ENCODE assay signal across 1 cellular context in the genomic region with DNA sequence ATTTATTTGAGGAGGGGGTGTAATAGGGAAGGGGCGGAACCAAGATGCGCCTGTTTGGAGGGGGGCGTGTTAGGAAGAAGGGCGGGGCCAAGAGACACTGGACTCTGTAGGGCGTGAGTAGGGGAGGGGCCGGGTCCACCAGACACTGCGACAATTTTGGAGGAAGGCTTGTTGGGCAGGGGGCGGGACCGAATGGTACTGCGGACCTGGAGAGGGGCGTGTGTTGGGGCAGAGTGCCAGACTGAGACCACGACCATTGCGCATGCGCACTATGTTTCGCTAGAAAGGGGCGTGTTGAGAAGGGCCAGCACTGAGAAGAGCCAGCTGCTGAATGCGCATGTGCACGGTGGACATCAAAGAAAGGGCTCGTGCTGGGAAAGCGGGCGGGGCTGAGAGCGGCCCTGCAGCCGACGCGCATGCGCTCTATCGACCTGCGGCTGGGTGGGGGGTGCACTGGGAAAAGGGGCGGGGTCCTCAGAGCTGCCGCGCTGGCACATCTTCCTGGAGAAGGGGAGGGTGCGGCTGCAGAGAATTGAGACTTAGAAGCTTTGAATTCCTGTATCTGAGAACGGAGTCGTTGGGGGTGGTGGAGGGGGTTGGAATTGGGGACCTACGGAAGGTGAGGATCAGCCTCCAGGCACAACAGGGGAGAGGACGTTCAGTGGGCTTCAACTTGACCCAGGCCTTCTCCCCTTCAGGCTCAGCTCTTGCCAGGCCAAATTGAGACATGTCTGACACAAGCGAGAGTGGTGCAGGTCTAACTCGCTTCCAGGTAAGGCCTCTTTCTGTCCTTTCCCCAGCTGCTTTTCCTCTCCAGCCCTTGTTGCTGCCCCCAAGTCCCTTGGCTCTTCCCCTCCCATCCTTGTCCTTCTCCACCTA.
TF ChIP-seq lines count a peak whose summit lies in the region.

No MANE protein-coding gene starts in this region.

TF ChIP-seq in HepG2, 621 proteins besides CTCF, POLR2A, EP300 and RAD21 (continued from another document):
- TF ChIP-seq, protein P1, sequence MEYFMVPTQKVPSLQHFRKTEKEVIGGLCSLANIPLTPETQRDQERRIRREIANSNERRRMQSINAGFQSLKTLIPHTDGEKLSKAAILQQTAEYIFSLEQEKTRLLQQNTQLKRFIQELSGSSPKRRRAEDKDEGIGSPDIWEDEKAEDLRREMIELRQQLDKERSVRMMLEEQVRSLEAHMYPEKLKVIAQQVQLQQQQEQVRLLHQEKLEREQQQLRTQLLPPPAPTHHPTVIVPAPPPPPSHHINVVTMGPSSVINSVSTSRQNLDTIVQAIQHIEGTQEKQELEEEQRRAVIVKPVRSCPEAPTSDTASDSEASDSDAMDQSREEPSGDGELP (IDR thresholded peaks at IDR 0.05; ENCODE audit: borderline replicate concordance, low read depth), result peak; percentile 12; the same call in 1 of the 2 replicates
- no peak for TF ChIP-seq FOXM1 (CRISPR knock-in tag; IDR thresholded peaks at IDR 0.05)
- no peak for TF ChIP-seq ZNF343 (CRISPR knock-in tag; IDR thresholded peaks at IDR 0.05)
- TF ChIP-seq RELA (CRISPR knock-in tag; IDR thresholded peaks at IDR 0.05), result no peak
- TF ChIP-seq, protein P2, sequence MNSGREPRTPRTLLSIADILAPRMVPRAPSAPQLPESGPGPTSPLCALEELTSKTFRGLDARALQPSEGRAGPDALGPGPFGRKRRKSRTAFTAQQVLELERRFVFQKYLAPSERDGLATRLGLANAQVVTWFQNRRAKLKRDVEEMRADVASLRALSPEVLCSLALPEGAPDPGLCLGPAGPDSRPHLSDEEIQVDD (CRISPR knock-in tag; IDR thresholded peaks at IDR 0.05; ENCODE audit: borderline replicate concordance), result no peak
- TF ChIP-seq SALL1 (CRISPR knock-in tag; IDR thresholded peaks at IDR 0.05), result peak; percentile 34; the same call in 1 of the 2 replicates
- no peak for TF ChIP-seq MAF1 (CRISPR knock-in tag; IDR thresholded peaks at IDR 0.05; ENCODE audit: borderline replicate concordance)
- no peak for TF ChIP-seq ZNF234 (CRISPR knock-in tag; conservative IDR thresholded peaks at IDR 0.05)
- TF ChIP-seq, protein P3, sequence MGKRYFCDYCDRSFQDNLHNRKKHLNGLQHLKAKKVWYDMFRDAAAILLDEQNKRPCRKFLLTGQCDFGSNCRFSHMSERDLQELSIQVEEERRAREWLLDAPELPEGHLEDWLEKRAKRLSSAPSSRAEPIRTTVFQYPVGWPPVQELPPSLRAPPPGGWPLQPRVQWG (CRISPR knock-in tag; IDR thresholded peaks at IDR 0.05; ENCODE audit: borderline replicate concordance, low read depth), result no peak
- no peak for TF ChIP-seq ZNF143 (CRISPR knock-in tag; IDR thresholded peaks at IDR 0.05)
- TF ChIP-seq, protein P4, sequence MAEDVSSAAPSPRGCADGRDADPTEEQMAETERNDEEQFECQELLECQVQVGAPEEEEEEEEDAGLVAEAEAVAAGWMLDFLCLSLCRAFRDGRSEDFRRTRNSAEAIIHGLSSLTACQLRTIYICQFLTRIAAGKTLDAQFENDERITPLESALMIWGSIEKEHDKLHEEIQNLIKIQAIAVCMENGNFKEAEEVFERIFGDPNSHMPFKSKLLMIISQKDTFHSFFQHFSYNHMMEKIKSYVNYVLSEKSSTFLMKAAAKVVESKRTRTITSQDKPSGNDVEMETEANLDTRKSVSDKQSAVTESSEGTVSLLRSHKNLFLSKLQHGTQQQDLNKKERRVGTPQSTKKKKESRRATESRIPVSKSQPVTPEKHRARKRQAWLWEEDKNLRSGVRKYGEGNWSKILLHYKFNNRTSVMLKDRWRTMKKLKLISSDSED (CRISPR knock-in tag; IDR thresholded peaks at IDR 0.05), result no peak
- no peak for TF ChIP-seq MEF2D (CRISPR knock-in tag; IDR thresholded peaks at IDR 0.05)
- TF ChIP-seq THAP11 (CRISPR knock-in tag; IDR thresholded peaks at IDR 0.05), result no peak
- no peak for TF ChIP-seq MYC (CRISPR knock-in tag; IDR thresholded peaks at IDR 0.05; ENCODE audit: borderline replicate concordance)
- peak; percentile 30; the same call in 1 of the 2 replicates for TF ChIP-seq PHF20 (CRISPR knock-in tag; IDR thresholded peaks at IDR 0.05)
- TF ChIP-seq, protein P5, sequence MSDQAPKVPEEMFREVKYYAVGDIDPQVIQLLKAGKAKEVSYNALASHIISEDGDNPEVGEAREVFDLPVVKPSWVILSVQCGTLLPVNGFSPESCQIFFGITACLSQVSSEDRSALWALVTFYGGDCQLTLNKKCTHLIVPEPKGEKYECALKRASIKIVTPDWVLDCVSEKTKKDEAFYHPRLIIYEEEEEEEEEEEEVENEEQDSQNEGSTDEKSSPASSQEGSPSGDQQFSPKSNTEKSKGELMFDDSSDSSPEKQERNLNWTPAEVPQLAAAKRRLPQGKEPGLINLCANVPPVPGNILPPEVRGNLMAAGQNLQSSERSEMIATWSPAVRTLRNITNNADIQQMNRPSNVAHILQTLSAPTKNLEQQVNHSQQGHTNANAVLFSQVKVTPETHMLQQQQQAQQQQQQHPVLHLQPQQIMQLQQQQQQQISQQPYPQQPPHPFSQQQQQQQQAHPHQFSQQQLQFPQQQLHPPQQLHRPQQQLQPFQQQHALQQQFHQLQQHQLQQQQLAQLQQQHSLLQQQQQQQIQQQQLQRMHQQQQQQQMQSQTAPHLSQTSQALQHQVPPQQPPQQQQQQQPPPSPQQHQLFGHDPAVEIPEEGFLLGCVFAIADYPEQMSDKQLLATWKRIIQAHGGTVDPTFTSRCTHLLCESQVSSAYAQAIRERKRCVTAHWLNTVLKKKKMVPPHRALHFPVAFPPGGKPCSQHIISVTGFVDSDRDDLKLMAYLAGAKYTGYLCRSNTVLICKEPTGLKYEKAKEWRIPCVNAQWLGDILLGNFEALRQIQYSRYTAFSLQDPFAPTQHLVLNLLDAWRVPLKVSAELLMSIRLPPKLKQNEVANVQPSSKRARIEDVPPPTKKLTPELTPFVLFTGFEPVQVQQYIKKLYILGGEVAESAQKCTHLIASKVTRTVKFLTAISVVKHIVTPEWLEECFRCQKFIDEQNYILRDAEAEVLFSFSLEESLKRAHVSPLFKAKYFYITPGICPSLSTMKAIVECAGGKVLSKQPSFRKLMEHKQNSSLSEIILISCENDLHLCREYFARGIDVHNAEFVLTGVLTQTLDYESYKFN (CRISPR knock-in tag; conservative IDR thresholded peaks at IDR 0.05), result 0 out of 2 replicates have a peak, but pooled peaks have one; percentile 19
- no peak for TF ChIP-seq CBX1 (IDR thresholded peaks at IDR 0.05; ENCODE audit: low read depth)
- TF ChIP-seq, protein P6, sequence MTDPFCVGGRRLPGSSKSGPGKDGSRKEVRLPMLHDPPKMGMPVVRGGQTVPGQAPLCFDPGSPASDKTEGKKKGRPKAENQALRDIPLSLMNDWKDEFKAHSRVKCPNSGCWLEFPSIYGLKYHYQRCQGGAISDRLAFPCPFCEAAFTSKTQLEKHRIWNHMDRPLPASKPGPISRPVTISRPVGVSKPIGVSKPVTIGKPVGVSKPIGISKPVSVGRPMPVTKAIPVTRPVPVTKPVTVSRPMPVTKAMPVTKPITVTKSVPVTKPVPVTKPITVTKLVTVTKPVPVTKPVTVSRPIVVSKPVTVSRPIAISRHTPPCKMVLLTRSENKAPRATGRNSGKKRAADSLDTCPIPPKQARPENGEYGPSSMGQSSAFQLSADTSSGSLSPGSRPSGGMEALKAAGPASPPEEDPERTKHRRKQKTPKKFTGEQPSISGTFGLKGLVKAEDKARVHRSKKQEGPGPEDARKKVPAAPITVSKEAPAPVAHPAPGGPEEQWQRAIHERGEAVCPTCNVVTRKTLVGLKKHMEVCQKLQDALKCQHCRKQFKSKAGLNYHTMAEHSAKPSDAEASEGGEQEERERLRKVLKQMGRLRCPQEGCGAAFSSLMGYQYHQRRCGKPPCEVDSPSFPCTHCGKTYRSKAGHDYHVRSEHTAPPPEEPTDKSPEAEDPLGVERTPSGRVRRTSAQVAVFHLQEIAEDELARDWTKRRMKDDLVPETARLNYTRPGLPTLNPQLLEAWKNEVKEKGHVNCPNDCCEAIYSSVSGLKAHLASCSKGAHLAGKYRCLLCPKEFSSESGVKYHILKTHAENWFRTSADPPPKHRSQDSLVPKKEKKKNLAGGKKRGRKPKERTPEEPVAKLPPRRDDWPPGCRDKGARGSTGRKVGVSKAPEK (CRISPR knock-in tag; IDR thresholded peaks at IDR 0.05; ENCODE audit: borderline replicate concordance), result no peak
- TF ChIP-seq POLR2G (IDR thresholded peaks at IDR 0.05; ENCODE audit: low read depth, low read length), result peak; percentile 61
- TF ChIP-seq KDM3A (CRISPR knock-in tag; IDR thresholded peaks at IDR 0.05; ENCODE audit: low read depth), result no peak
- TF ChIP-seq, protein P7, sequence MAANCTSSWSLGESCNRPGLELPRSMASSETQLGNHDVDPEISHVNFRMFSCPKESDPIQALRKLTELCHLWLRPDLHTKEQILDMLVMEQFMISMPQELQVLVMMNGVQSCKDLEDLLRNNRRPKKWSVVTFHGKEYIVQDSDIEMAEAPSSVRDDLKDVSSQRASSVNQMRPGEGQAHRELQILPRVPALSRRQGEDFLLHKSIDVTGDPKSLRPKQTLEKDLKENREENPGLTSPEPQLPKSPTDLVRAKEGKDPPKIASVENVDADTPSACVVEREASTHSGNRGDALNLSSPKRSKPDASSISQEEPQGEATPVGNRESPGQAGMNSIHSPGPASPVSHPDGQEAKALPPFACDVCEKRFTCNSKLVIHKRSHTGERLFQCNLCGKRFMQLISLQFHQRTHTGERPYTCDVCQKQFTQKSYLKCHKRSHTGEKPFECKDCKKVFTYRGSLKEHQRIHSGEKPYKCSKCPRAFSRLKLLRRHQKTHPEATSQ (CRISPR knock-in tag; IDR thresholded peaks at IDR 0.05; ENCODE audit: borderline replicate concordance), result no peak
- TF ChIP-seq ZNF572 (CRISPR knock-in tag; IDR thresholded peaks at IDR 0.05), result no peak
- TF ChIP-seq POLR2AphosphoS5 (IDR thresholded peaks at IDR 0.05; ENCODE audit: low read depth, low read length), result peak; percentile 46; the same call in 1 of the 2 replicates
- TF ChIP-seq, protein P8, sequence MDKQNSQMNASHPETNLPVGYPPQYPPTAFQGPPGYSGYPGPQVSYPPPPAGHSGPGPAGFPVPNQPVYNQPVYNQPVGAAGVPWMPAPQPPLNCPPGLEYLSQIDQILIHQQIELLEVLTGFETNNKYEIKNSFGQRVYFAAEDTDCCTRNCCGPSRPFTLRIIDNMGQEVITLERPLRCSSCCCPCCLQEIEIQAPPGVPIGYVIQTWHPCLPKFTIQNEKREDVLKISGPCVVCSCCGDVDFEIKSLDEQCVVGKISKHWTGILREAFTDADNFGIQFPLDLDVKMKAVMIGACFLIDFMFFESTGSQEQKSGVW (CRISPR knock-in tag; IDR thresholded peaks at IDR 0.05; ENCODE audit: borderline replicate concordance), result no peak
- TF ChIP-seq SNAI1 (CRISPR knock-in tag; IDR thresholded peaks at IDR 0.05; ENCODE audit: borderline replicate concordance), result no peak
- no peak; the same call in 1 of the 2 replicates for TF ChIP-seq ZFX (CRISPR knock-in tag; IDR thresholded peaks at IDR 0.05; ENCODE audit: low read depth)
- TF ChIP-seq MEIS1 (CRISPR knock-in tag; IDR thresholded peaks at IDR 0.05; ENCODE audit: borderline replicate concordance), result no peak
- no peak for TF ChIP-seq ZC3H13 (CRISPR knock-in tag; IDR thresholded peaks at IDR 0.05)
- TF ChIP-seq ZNF468 (CRISPR knock-in tag; IDR thresholded peaks at IDR 0.05), result no peak
- no peak for TF ChIP-seq GATA4 (IDR thresholded peaks at IDR 0.05; ENCODE audit: borderline replicate concordance, low read depth)
- TF ChIP-seq CREM (IDR thresholded peaks at IDR 0.05), result 0 out of 2 replicates have a peak, but pooled peaks have one; percentile 13
- no peak for TF ChIP-seq CREM (CRISPR knock-in tag; IDR thresholded peaks at IDR 0.05)
- TF ChIP-seq, protein P9, sequence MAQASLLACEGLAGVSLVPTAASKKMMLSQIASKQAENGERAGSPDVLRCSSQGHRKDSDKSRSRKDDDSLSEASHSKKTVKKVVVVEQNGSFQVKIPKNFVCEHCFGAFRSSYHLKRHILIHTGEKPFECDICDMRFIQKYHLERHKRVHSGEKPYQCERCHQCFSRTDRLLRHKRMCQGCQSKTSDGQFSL (CRISPR knock-in tag; IDR thresholded peaks at IDR 0.05), result peak; percentile 78; the same call in 1 of the 2 replicates
- no peak for TF ChIP-seq XBP1 (CRISPR knock-in tag; IDR thresholded peaks at IDR 0.05)
- no peak for TF ChIP-seq PHF5A (CRISPR knock-in tag; IDR thresholded peaks at IDR 0.05; ENCODE audit: low read depth, unreplicated experiment)
- no peak for TF ChIP-seq ZNF772 (CRISPR knock-in tag; IDR thresholded peaks at IDR 0.05)
- no peak for TF ChIP-seq ZNF850 (CRISPR knock-in tag; conservative IDR thresholded peaks at IDR 0.05)
- no peak for TF ChIP-seq ZNF577 (CRISPR knock-in tag; IDR thresholded peaks at IDR 0.05; ENCODE audit: borderline replicate concordance, low read depth)
- no peak for TF ChIP-seq HNRNPLL (IDR thresholded peaks at IDR 0.05; ENCODE audit: low read depth, low read length, poor library complexity, severe bottlenecking)
- no peak for TF ChIP-seq ZNF562 (CRISPR knock-in tag; IDR thresholded peaks at IDR 0.05; ENCODE audit: borderline replicate concordance)
- peak; percentile 28 for TF ChIP-seq RBM39 (IDR thresholded peaks at IDR 0.05; ENCODE audit: low read depth, low read length, poor library complexity, severe bottlenecking)
- no peak for TF ChIP-seq GTF3A (CRISPR knock-in tag; conservative IDR thresholded peaks at IDR 0.05)
- no peak for TF ChIP-seq ZNF83 (CRISPR knock-in tag; IDR thresholded peaks at IDR 0.05; ENCODE audit: borderline replicate concordance)
- TF ChIP-seq, protein P10, sequence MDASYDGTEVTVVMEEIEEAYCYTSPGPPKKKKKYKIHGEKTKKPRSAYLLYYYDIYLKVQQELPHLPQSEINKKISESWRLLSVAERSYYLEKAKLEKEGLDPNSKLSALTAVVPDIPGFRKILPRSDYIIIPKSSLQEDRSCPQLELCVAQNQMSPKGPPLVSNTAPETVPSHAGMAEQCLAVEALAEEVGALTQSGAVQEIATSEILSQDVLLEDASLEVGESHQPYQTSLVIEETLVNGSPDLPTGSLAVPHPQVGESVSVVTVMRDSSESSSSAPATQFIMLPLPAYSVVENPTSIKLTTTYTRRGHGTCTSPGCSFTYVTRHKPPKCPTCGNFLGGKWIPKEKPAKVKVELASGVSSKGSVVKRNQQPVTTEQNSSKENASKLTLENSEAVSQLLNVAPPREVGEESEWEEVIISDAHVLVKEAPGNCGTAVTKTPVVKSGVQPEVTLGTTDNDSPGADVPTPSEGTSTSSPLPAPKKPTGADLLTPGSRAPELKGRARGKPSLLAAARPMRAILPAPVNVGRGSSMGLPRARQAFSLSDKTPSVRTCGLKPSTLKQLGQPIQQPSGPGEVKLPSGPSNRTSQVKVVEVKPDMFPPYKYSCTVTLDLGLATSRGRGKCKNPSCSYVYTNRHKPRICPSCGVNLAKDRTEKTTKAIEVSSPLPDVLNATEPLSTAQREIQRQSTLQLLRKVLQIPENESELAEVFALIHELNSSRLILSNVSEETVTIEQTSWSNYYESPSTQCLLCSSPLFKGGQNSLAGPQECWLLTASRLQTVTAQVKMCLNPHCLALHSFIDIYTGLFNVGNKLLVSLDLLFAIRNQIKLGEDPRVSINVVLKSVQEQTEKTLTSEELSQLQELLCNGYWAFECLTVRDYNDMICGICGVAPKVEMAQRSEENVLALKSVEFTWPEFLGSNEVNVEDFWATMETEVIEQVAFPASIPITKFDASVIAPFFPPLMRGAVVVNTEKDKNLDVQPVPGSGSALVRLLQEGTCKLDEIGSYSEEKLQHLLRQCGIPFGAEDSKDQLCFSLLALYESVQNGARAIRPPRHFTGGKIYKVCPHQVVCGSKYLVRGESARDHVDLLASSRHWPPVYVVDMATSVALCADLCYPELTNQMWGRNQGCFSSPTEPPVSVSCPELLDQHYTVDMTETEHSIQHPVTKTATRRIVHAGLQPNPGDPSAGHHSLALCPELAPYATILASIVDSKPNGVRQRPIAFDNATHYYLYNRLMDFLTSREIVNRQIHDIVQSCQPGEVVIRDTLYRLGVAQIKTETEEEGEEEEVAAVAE (CRISPR knock-in tag; IDR thresholded peaks at IDR 0.05; ENCODE audit: borderline replicate concordance), result no peak
- peak; percentile 29; the same call in 1 of the 2 replicates for TF ChIP-seq SP4 (CRISPR knock-in tag; IDR thresholded peaks at IDR 0.05)
- no peak for TF ChIP-seq MXD4 (CRISPR knock-in tag; IDR thresholded peaks at IDR 0.05)
- TF ChIP-seq MIER3 (CRISPR knock-in tag; IDR thresholded peaks at IDR 0.05; ENCODE audit: borderline replicate concordance), result no peak
